Comparison of ENCODE assay signal across 8 cellular contexts in the genomic region with DNA sequence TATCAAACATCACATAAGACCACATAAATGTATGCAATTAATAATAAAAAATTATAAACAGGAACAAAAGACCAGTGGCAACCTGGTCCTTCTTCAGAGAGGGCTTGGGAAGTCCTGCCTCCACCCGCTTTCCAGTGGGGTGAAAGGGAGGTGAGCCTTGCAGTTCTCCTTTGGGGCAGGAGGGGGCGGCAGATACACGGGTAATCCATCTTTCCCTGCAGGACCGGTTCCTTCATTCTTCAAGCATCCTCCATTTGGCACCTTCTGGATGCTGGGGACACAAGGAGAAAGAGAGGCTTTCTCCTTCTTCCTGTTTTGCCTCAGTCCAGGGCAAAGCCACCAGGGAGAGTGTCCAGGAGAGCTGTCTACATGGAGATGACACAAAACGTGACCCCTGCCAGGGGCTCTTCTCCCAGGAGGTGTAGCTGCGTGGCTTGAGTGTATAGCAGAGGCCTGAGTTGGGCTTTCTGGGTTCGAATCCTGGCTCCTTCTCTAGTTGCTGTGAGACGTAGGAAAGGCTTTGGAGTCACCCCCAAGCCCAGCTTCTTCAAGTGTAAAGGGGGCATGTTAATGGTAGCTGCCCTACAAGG. TPM values are rescaled to one million over a fixed set of nuclear protein-coding genes. Genes with fewer than 3 reads are reported as not detected.
A peak's percentile ranks its signal among the peaks of the same experiment; 100 is the strongest.
DNase-seq lines count a peak whose midpoint lies in the region; ATAC-seq and TF ChIP-seq lines count a peak whose summit lies in the region.

No MANE protein-coding gene starts in this region.

- ATAC-seq in upper lobe of right lung (peak; percentile 97), GM18907 (IDR thresholded peaks at IDR 0.05; ENCODE audit: unreplicated experiment) (no peak)

- TF ChIP-seq POLR2A in ovary (IDR thresholded peaks at IDR 0.05) = no peak

- H3K36me3 ChIP-seq in Karpas-422 (ENCODE audit: insufficient read depth, low read length) (no peaks in the 10 kb centered on the region), SJSA1 (no peaks in the 10 kb centered on the region), ovary (no peaks in the 10 kb centered on the region), upper lobe of right lung (no peaks in the 10 kb centered on the region)

- H3K4me2 ChIP-seq in Karpas-422 (ENCODE audit: low read depth, low read length, poor library complexity, severe bottlenecking) = no peak overlapping the region

- peaks cover 6% of the 10 kb centered on the region; the same call in 1 of the 2 replicates for H3K27me3 ChIP-seq in Karpas-422 (ENCODE audit: low read length)
- no peaks in the 10 kb centered on the region for H3K27me3 ChIP-seq in SJSA1 (replicated peaks)
- H3K27me3 ChIP-seq in ovary = no peaks in the 10 kb centered on the region
- H3K27me3 ChIP-seq in upper lobe of right lung = no peaks in the 10 kb centered on the region

- no peaks in the 10 kb centered on the region for H4K20me1 ChIP-seq in Karpas-422 (ENCODE audit: insufficient read depth, low read depth, low read length)

- H3K9ac ChIP-seq in Karpas-422 (ENCODE audit: low read length) = no peak overlapping the region

- no peak overlapping the region for H3K4me3 ChIP-seq in Karpas-422 (ENCODE audit: low read length)
- H3K4me3 ChIP-seq in SJSA1 = no peak overlapping the region
- H3K4me3 ChIP-seq in ovary = no peak overlapping the region
- H3K4me3 ChIP-seq in upper lobe of right lung = no peak overlapping the region

- peaks cover 10% of the 10 kb centered on the region for H3K9me3 ChIP-seq in Karpas-422 (ENCODE audit: low read length)
- no peaks in the 10 kb centered on the region for H3K9me3 ChIP-seq in SJSA1 (replicated peaks)
- no peaks in the 10 kb centered on the region for H3K9me3 ChIP-seq in ovary
- no peaks in the 10 kb centered on the region for H3K9me3 ChIP-seq in upper lobe of right lung

- H3K27ac ChIP-seq in Karpas-422 (ENCODE audit: low read length) (no peak overlapping the region), SJSA1 (no peak overlapping the region), ovary (no peak overlapping the region), upper lobe of right lung (no peak overlapping the region)

- DNase-seq in DMS53 (lab: John Stamatoyannopoulos, UW) (peak; percentile 82), Karpas-422 (peak; percentile 85), SJSA1 (ENCODE audit: low read depth in 1 of 2, low spot score in 2 of 2) (peak; percentile 83 to 86), germinal center (ENCODE audit: low spot score) (peak; percentile 74), ovary (peak; percentile 47 to 84 (median 75)), upper lobe of right lung (peak; percentile 87)
- peak; percentile 60 for DNase-seq in activated gamma-delta T cell treated with anti-CD3 and anti-CD28 coated beads, Interleukin-2, amount 50 U/mL, for 16 hours (ENCODE audit: low read depth)

- no peak overlapping the region for H2AFZ ChIP-seq in Karpas-422 (ENCODE audit: low read length)

- TF ChIP-seq EP300 in ovary (IDR thresholded peaks at IDR 0.05) = no peak

- no peaks in the 10 kb centered on the region for H3K79me2 ChIP-seq in Karpas-422 (ENCODE audit: low read length)

- no peaks in the 10 kb centered on the region for H3K9me2 ChIP-seq in Karpas-422 (replicated peaks; ENCODE audit: insufficient read depth, low read length)

- intact Hi-C loops in ovary (cut with DNase I) (loop anchor here in 3 of 4 donors (5.0 to 10.0 kb wide), 5 partner anchors 589 to 1011 kb away; no protein-coding TSS in a partner anchor), upper lobe of right lung (cut with DNase I) (loop anchor here (10.0 kb wide), 1 partner anchor 1019 kb away; no protein-coding TSS in a partner anchor)

- WGBS in ovary, 3 donors = 35 to 44% (median 40%) methylated on average over 8 of the region's 8 CpGs

- TF ChIP-seq CTCF in ovary (IDR thresholded peaks at IDR 0.05) = peak; percentile 62 to 71 (median 69)
- TF ChIP-seq CTCF in upper lobe of right lung (IDR thresholded peaks at IDR 0.05) = peak; percentile 99

- H3K4me1 ChIP-seq in Karpas-422 (ENCODE audit: low read length) (peaks cover 7% of the 10 kb centered on the region), SJSA1 (replicated peaks) (peaks cover 25% of the 10 kb centered on the region), ovary (ENCODE audit: insufficient read depth) (no peaks in the 10 kb centered on the region), upper lobe of right lung (no peaks in the 10 kb centered on the region)

RNA-seq across cellular contexts. Expression of a gene that starts 23.2 kb away (rescaled TPM):
- total RNA-seq in Karpas-422 (2014; rRNA removed; shearing (Covaris generic); ENCODE audit: low replicate concordance) = 203 and 282 TPM in 2 replicates
- total RNA-seq in SJSA1 (2014; rRNA removed; shearing (Covaris generic)) = 166 and 176 TPM in 2 replicates
- 1,000 to 10,000 TPM; 1,153 to 3,255 (median 2,526) TPM for total RNA-seq in ovary
- polyA plus RNA-seq in ovary = 1,000 to 10,000 TPM in 1 of 2 donors, 100 to 1,000 TPM in 1; 175 to 2,320 TPM
- 1,255 TPM for total RNA-seq in upper lobe of right lung
